Comparison of ENCODE assay signal across 8 cellular contexts in genomic region chr16:57801098-57801855, GRCh38. TPM values are rescaled to one million over a fixed set of nuclear protein-coding genes. Genes with fewer than 3 reads are reported as not detected.
DNase-seq lines count a peak whose midpoint lies in the region; ATAC-seq and TF ChIP-seq lines count a peak whose summit lies in the region.

No MANE protein-coding gene starts in this region.

- DNase-seq in AG10803 (ENCODE audit: low read depth) (peak; percentile 74), MG63 (peak; percentile 83), dorsolateral prefrontal cortex (no peak), GM20000 (ENCODE audit: low spot score) (no peak), GOT3 (lab: John Stamatoyannopoulos, UW) (no peak)
- DNase-seq in naive thymus-derived CD4-positive, alpha-beta T cell = no peak
- DNase-seq in stimulated activated naive CD4-positive, alpha-beta T cell treated with Interleukin-2 at 50 U/mL for 16 hours (lab: John Stamatoyannopoulos, UW) = no peak

- TF ChIP-seq CTCF in AG10803 (conservative IDR thresholded peaks at IDR 0.05; ENCODE audit: low read length) (peak; percentile 42), dorsolateral prefrontal cortex (IDR thresholded peaks at IDR 0.05 in 54 of 56, conservative IDR thresholded peaks at IDR 0.05 in 2 of 56; ENCODE audit: low read depth in 1 of 56, partially characterized antibody in 56 of 56) (peak in 2 of 56 donors; percentile 3 to 13), GM20000 (IDR thresholded peaks at IDR 0.05; ENCODE audit: extremely low read depth, missing control alignments) (no peak)

- intact Hi-C loops in dorsolateral prefrontal cortex (cut with DNase I) = loop anchor here (2.0 to 5.0 kb wide), 2 partner anchors 44 to 200 kb away; partner anchors contain the start of genes USB1 (in 1 of the 2) and ZNF319 (in 1 of the 2)
- intact Hi-C loops in naive thymus-derived CD4-positive, alpha-beta T cell (cut with micrococcal nuclease) = no loop called here

- peaks cover 19 to 38% (median 31%) of the 10 kb centered on the region in 7 donors for H3K4me1 Mint-ChIP-seq in naive thymus-derived CD4-positive, alpha-beta T cell

- H3K27ac ChIP-seq in dorsolateral prefrontal cortex = peak overlapping the region; percentile 13 to 99 (median 90)
- no peak overlapping the region for H3K27ac ChIP-seq in naive thymus-derived CD4-positive, alpha-beta T cell (ENCODE audit: low read depth, low read length)

- H3K27ac Mint-ChIP-seq in naive thymus-derived CD4-positive, alpha-beta T cell = peak overlapping the region in 1 of 9 donors; percentile 6

- POLR2A ChIA-PET in naive thymus-derived CD4-positive, alpha-beta T cell (lab: Charles Lee) = no interaction called here

- H3K36me3 Mint-ChIP-seq in naive thymus-derived CD4-positive, alpha-beta T cell = peaks cover 0 to 6% (median 0%) of the 10 kb centered on the region in 5 donors

- H3K27me3 Mint-ChIP-seq in naive thymus-derived CD4-positive, alpha-beta T cell = peaks cover 9 to 55% (median 21%) of the 10 kb centered on the region in 5 donors

- H3K36me3 ChIP-seq in MG63 = peaks cover 52% of the 10 kb centered on the region
- no peaks in the 10 kb centered on the region for H3K36me3 ChIP-seq in naive thymus-derived CD4-positive, alpha-beta T cell (ENCODE audit: control insufficient read depth in 2 of 3, insufficient read depth in 3 of 3, low read length in 3 of 3)

- H3K27me3 ChIP-seq in MG63 = no peaks in the 10 kb centered on the region
- no peaks in the 10 kb centered on the region for H3K27me3 ChIP-seq in dorsolateral prefrontal cortex
- peaks cover 0 to 8% of the 10 kb centered on the region in 2 donors for H3K27me3 ChIP-seq in naive thymus-derived CD4-positive, alpha-beta T cell (ENCODE audit: control insufficient read depth in 2 of 2, insufficient read depth in 2 of 2, low read length in 2 of 2)

- peaks cover 0 to 12% of the 10 kb centered on the region in 2 donors for H3K4me1 ChIP-seq in naive thymus-derived CD4-positive, alpha-beta T cell (ENCODE audit: control insufficient read depth in 2 of 2, insufficient read depth in 2 of 2, low read length in 2 of 2)

- H3K4me3 Mint-ChIP-seq in naive thymus-derived CD4-positive, alpha-beta T cell = peak overlapping the region in 7 of 10 donors; percentile 18 to 60 (median 44)

- no peaks in the 10 kb centered on the region for H3K9me3 ChIP-seq in MG63
- no peaks in the 10 kb centered on the region for H3K9me3 ChIP-seq in naive thymus-derived CD4-positive, alpha-beta T cell (ENCODE audit: control insufficient read depth in 2 of 3, low read length in 3 of 3)

- no peak for ATAC-seq in naive thymus-derived CD4-positive, alpha-beta T cell
- ATAC-seq in HG03108 (IDR thresholded peaks at IDR 0.05; ENCODE audit: unreplicated experiment) = no peak

- H3K9me3 Mint-ChIP-seq in naive thymus-derived CD4-positive, alpha-beta T cell = peaks cover 0 to 2% (median 0%) of the 10 kb centered on the region in 11 donors

- H3K4me3 ChIP-seq in AG10803 (ENCODE audit: low read length) = peak overlapping the region; percentile 82
- peak overlapping the region; percentile 82 for H3K4me3 ChIP-seq in MG63
- peak overlapping the region; percentile 55 to 89 (median 73) for H3K4me3 ChIP-seq in dorsolateral prefrontal cortex
- H3K4me3 ChIP-seq in naive thymus-derived CD4-positive, alpha-beta T cell (ENCODE audit: low read length) = no peak overlapping the region

- CTCF ChIA-PET in naive thymus-derived CD4-positive, alpha-beta T cell (lab: Charles Lee) = no interaction called here

RNA-seq across cellular contexts. Expression of gene KIFC3, which starts 1.0 kb away (rescaled TPM):
- total RNA-seq in MG63 (2014; rRNA removed; shearing (Covaris generic); ENCODE audit: low replicate concordance) = 196 and 322 TPM in 2 replicates
- 10 to 100 TPM; 29.4 to 72.9 (median 48.3) TPM for total RNA-seq in dorsolateral prefrontal cortex
- 1 to 10 TPM in 2 of 5 experiments, under 1 TPM in 2, not detected in 1; 0.73 to 9.2 (median 1.6) TPM for total RNA-seq in naive thymus-derived CD4-positive, alpha-beta T cell
- not detected for polyA plus RNA-seq in naive thymus-derived CD4-positive, alpha-beta T cell

Comparison
In these comparisons a context has a peak if more than half of its experiments do, and no peak if none do; other contexts are left out.
1. DNase-seq: peak in AG10803 (single experiment) and MG63 (single experiment); none in dorsolateral prefrontal cortex (0 of 10), naive thymus-derived CD4-positive, alpha-beta T cell (0 of 9), stimulated activated naive CD4-positive, alpha-beta T cell treated with Interleukin-2 at 50 U/mL for 16 hours (single experiment), GM20000 (single experiment) and GOT3 (single experiment).
2. intact Hi-C loops: an anchor here in dorsolateral prefrontal cortex (2.0 to 5.0 kb wide); none called in naive thymus-derived CD4-positive, alpha-beta T cell.